In the genomic region with DNA sequence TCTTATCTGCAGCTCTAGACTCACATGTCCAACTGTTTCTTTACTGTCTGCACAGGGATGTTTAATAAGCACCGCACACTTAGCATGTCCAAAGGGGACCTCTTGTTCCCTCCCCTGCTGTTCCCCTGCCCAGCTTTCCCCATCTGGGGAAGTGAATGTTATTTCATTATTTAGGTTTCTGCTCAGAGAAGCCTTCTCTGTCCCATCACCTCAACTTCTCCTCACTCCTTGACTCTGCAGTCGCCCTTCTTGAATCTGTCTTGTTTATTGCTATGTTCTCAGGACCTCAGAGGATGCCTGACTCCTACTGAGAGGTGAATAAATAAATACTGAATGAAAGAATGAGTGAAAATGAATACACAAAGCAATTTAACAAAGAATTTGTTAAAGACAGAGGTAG, we compare ENCODE assay signal across 32 cellular contexts.
A peak's percentile ranks its signal among the peaks of the same experiment; 100 is the strongest.
DNase-seq lines count a peak whose midpoint lies in the region; ATAC-seq and TF ChIP-seq lines count a peak whose summit lies in the region.
"Had no signal": no experiment of that assay in that cellular context is flagged by ENCODE, and none has a peak within 500 bp of the region (broad histone marks: within the 10 kb centered on the region; RNA-seq: fewer than 3 reads in every experiment).

No MANE protein-coding gene starts in this region.

- no peaks in the 10 kb centered on the region for H3K9me3 ChIP-seq in breast epithelium
- H3K9me3 ChIP-seq in gastrocnemius medialis = no peaks in the 10 kb centered on the region
- H3K9me3 ChIP-seq in upper lobe of right lung = no peaks in the 10 kb centered on the region
- H3K9me3 ChIP-seq: right atrium auricular region, spleen, transverse colon had no signal

- intact Hi-C loops in breast epithelium (cut with DNase I; ENCODE audit: low total_unique reads) (no loop called here), MCF 10A (cut with micrococcal nuclease) (loop anchor here (1.0 kb wide), 3 partner anchors 120 to 286 kb away; no protein-coding TSS in a partner anchor), gastrocnemius medialis (cut with DNase I; ENCODE audit: low total_unique reads) (loop anchor here (1.0 to 5.0 kb wide), 4 partner anchors 121 to 318 kb away; a partner anchor contains a TSS), upper lobe of right lung (cut with DNase I) (no loop called here)

- H3K36me3 Mint-ChIP-seq in MCF 10A (ENCODE audit: insufficient read depth, unreplicated experiment) = peaks cover 5% of the 10 kb centered on the region
- no peaks in the 10 kb centered on the region for H3K36me3 Mint-ChIP-seq in chondrocyte (ENCODE audit: low read depth)
- H3K36me3 Mint-ChIP-seq: CD4-positive, CD25-positive, alpha-beta regulatory T cell; immature natural killer cell; neural progenitor cell had no signal

- H3K4me3 Mint-ChIP-seq in MCF 10A (ENCODE audit: unreplicated experiment) (no peak overlapping the region), chondrocyte (ENCODE audit: unreplicated experiment) (no peak overlapping the region)
- H3K4me3 Mint-ChIP-seq: activated CD8-positive, alpha-beta T cell treated with anti-CD3 and anti-CD28 coated beads for 36 hours; activated T-helper 17 cell treated with anti-CD3 and anti-CD28 coated beads, Interleukin-2, amount 50 U/mL, for 72 hours; CD4-positive, CD25-positive, alpha-beta regulatory T cell; immature natural killer cell; neural progenitor cell; stimulated activated naive CD8-positive, alpha-beta T cell treated with anti-CD3 and anti-CD28 coated beads, Interleukin-15, amount 100 ng/mL, for 72 hours; T-helper 2 cell treated with Interferon-gamma antibody and Interleukin-4, amounts not matched to agents 5 μg/mL and 100 μg/mL, for 36 hours had no signal

- H3K4me1 ChIP-seq in breast epithelium (peaks cover 0 to 12% of the 10 kb centered on the region in 2 donors), gastrocnemius medialis (peaks cover 9 to 26% of the 10 kb centered on the region in 2 donors), upper lobe of right lung (peaks cover 37% of the 10 kb centered on the region)
- H3K4me1 ChIP-seq: neural progenitor cell had no signal

- H3K9me3 Mint-ChIP-seq in MCF 10A (ENCODE audit: unreplicated experiment) (no peaks in the 10 kb centered on the region), chondrocyte (ENCODE audit: low read depth) (no peaks in the 10 kb centered on the region)
- H3K9me3 Mint-ChIP-seq: activated CD8-positive, alpha-beta T cell treated with anti-CD3 and anti-CD28 coated beads for 36 hours; activated T-helper 17 cell treated with anti-CD3 and anti-CD28 coated beads, Interleukin-2, amount 50 U/mL, for 72 hours; CD4-positive, CD25-positive, alpha-beta regulatory T cell; immature natural killer cell; neural progenitor cell; stimulated activated naive CD8-positive, alpha-beta T cell treated with anti-CD3 and anti-CD28 coated beads, Interleukin-15, amount 100 ng/mL, for 72 hours; T-helper 2 cell treated with Interferon-gamma antibody and Interleukin-4, amounts not matched to agents 5 μg/mL and 100 μg/mL, for 36 hours had no signal

- CTCF ChIA-PET in MCF 10A (lab: Yijun Ruan, JAX) = interaction anchor here (0.6 to 3.8 kb wide), 25 partner anchors 10 to 957 kb away, joined by 3 to 28 read pairs (median 4); no protein-coding TSS in a partner anchor

- BruUV-seq in MCF 10A (replicated peaks; lab: Mats Ljungman, UMichigan) = no TSS peak

- H3K27me3 Mint-ChIP-seq in MCF 10A (ENCODE audit: insufficient read depth, unreplicated experiment) = no peaks in the 10 kb centered on the region
- no peaks in the 10 kb centered on the region for H3K27me3 Mint-ChIP-seq in chondrocyte (ENCODE audit: low read depth)

- POLR2A ChIA-PET in MCF 10A (lab: Yijun Ruan, JAX) = interaction anchor here (0.6 to 1.6 kb wide), 5 partner anchors 23 to 287 kb away, joined by 3 to 5 read pairs (median 3); a partner anchor contains a TSS

- H3K27ac ChIP-seq in breast epithelium (peak overlapping the region; percentile 4 to 56), gastrocnemius medialis (peak overlapping the region in 3 of 4 donors; percentile 10 to 69 (median 31)), upper lobe of right lung (no peak overlapping the region)
- H3K27ac ChIP-seq: epithelial cell of prostate, neural progenitor cell, transverse colon had no signal

- in situ Hi-C loops in gastrocnemius medialis (cut with MboI; ENCODE audit: low sequenced_read_pairs in 4 of 4) = loop anchor here in 3 of 4 donors (10.0 to 25.0 kb wide), 3 partner anchors 279 to 951 kb away; a partner anchor contains a TSS

- TF ChIP-seq CTCF in breast epithelium (IDR thresholded peaks at IDR 0.05) (no peak), MCF 10A (IDR thresholded peaks at IDR 0.05; ENCODE audit: unreplicated experiment) (no peak), choroid plexus epithelial cell (conservative IDR thresholded peaks at IDR 0.05; ENCODE audit: low read depth, low read length) (no peak), gastrocnemius medialis (IDR thresholded peaks at IDR 0.05 in 4 of 5, conservative IDR thresholded peaks at IDR 0.05 in 1 of 5) (no peak), chondrocyte (IDR thresholded peaks at IDR 0.05) (no peak), upper lobe of right lung (IDR thresholded peaks at IDR 0.05) (no peak)

- H3K36me3 ChIP-seq in breast epithelium (no peaks in the 10 kb centered on the region), gastrocnemius medialis (no peaks in the 10 kb centered on the region), upper lobe of right lung (no peaks in the 10 kb centered on the region)
- H3K36me3 ChIP-seq: neural progenitor cell, right atrium auricular region, spleen, transverse colon had no signal

- H3K4me3 ChIP-seq in breast epithelium = no peak overlapping the region
- no peak overlapping the region for H3K4me3 ChIP-seq in choroid plexus epithelial cell (ENCODE audit: low read depth, low read length)
- H3K4me3 ChIP-seq in gastrocnemius medialis = no peak overlapping the region
- no peak overlapping the region for H3K4me3 ChIP-seq in upper lobe of right lung
- H3K4me3 ChIP-seq: GM23248, neural progenitor cell, right atrium auricular region, spleen, transverse colon had no signal

- ATAC-seq in gastrocnemius medialis (no peak), upper lobe of right lung (no peak)
- ATAC-seq: activated CD8-positive, alpha-beta T cell treated with anti-CD3 and anti-CD28 coated beads for 36 hours; activated T-helper 17 cell treated with anti-CD3 and anti-CD28 coated beads, Interleukin-2, amount 50 U/mL, for 72 hours; left cardiac atrium; stimulated activated naive CD8-positive, alpha-beta T cell treated with anti-CD3 and anti-CD28 coated beads, Interleukin-15, amount 100 ng/mL, for 72 hours had no signal

- H3K27me3 ChIP-seq in breast epithelium (no peaks in the 10 kb centered on the region), gastrocnemius medialis (no peaks in the 10 kb centered on the region), upper lobe of right lung (no peaks in the 10 kb centered on the region)
- H3K27me3 ChIP-seq: neural progenitor cell, right atrium auricular region, spleen, transverse colon had no signal

- H3K4me1 Mint-ChIP-seq in MCF 10A (ENCODE audit: insufficient read depth, unreplicated experiment) (peaks cover 27% of the 10 kb centered on the region), chondrocyte (ENCODE audit: low read depth) (peaks cover 61% of the 10 kb centered on the region)
- H3K4me1 Mint-ChIP-seq: activated T-helper 17 cell treated with anti-CD3 and anti-CD28 coated beads, Interleukin-2, amount 50 U/mL, for 72 hours; immature natural killer cell had no signal

- H3K27ac Mint-ChIP-seq in MCF 10A (ENCODE audit: low read depth, unreplicated experiment) (no peak overlapping the region), chondrocyte (ENCODE audit: unreplicated experiment) (no peak overlapping the region)
- H3K27ac Mint-ChIP-seq: activated CD8-positive, alpha-beta T cell treated with anti-CD3 and anti-CD28 coated beads for 36 hours; activated T-helper 17 cell treated with anti-CD3 and anti-CD28 coated beads, Interleukin-2, amount 50 U/mL, for 72 hours; CD4-positive, CD25-positive, alpha-beta regulatory T cell; immature natural killer cell; neural progenitor cell; stimulated activated naive CD8-positive, alpha-beta T cell treated with anti-CD3 and anti-CD28 coated beads, Interleukin-15, amount 100 ng/mL, for 72 hours; T-helper 2 cell treated with Interferon-gamma antibody and Interleukin-4, amounts not matched to agents 5 μg/mL and 100 μg/mL, for 36 hours had no signal

- TF ChIP-seq POLR2A in breast epithelium (IDR thresholded peaks at IDR 0.05) (no peak), gastrocnemius medialis (IDR thresholded peaks at IDR 0.05) (no peak)

- DNase-seq in breast epithelium (ENCODE audit: low spot score in 2 of 2) (no peak), MCF 10A (ENCODE audit: unreplicated experiment) (no peak), choroid plexus epithelial cell (ENCODE audit: low read depth) (peak; percentile 62), gastrocnemius medialis (no peak), chondrocyte (ENCODE audit: low spot score) (no peak), AG08396 (ENCODE audit: low spot score) (no peak), upper lobe of right lung (no peak), globus pallidus (ENCODE audit: low spot score) (no peak)
- DNase-seq: activated CD8-positive, alpha-beta memory T cell treated with anti-CD3 and anti-CD28 coated beads, Interleukin-2, amount 50 U/mL, for 48 hours; activated CD8-positive, alpha-beta T cell treated with anti-CD3 and anti-CD28 coated beads for 36 hours; activated naive CD4-positive, alpha-beta T cell treated with anti-CD3 and anti-CD28 coated beads, Interleukin-2, amount 50 U/mL, for 16 hours; AML-193; CD4-positive, CD25-positive, alpha-beta regulatory T cell; DMS79 treated with DMSO at 0.1 percent for 48 hours; effector CD4-positive, alpha-beta T cell; GDM1; GM23248; immature natural killer cell; left cardiac atrium; mammary epithelial cell; NCI-H1105; NCI-H2029; SIG-M5; spleen; stimulated activated CD8-positive, alpha-beta memory T cell treated with anti-CD3 and anti-CD28 coated beads, Interleukin-4, amount 100 ng/mL, for 48 hours; stimulated activated naive CD8-positive, alpha-beta T cell treated with anti-CD3 and anti-CD28 coated beads, Interleukin-15, amount 100 ng/mL, for 72 hours; transverse colon had no signal

Comparison
In these comparisons a context has a peak if more than half of its experiments do, and no peak if none do; other contexts are left out.
1. intact Hi-C loops: an anchor here in MCF 10A (1.0 kb wide) and gastrocnemius medialis (1.0 to 5.0 kb wide); none called in breast epithelium and upper lobe of right lung.